1 cellular context compared by ENCODE assay signal in the genomic region with DNA sequence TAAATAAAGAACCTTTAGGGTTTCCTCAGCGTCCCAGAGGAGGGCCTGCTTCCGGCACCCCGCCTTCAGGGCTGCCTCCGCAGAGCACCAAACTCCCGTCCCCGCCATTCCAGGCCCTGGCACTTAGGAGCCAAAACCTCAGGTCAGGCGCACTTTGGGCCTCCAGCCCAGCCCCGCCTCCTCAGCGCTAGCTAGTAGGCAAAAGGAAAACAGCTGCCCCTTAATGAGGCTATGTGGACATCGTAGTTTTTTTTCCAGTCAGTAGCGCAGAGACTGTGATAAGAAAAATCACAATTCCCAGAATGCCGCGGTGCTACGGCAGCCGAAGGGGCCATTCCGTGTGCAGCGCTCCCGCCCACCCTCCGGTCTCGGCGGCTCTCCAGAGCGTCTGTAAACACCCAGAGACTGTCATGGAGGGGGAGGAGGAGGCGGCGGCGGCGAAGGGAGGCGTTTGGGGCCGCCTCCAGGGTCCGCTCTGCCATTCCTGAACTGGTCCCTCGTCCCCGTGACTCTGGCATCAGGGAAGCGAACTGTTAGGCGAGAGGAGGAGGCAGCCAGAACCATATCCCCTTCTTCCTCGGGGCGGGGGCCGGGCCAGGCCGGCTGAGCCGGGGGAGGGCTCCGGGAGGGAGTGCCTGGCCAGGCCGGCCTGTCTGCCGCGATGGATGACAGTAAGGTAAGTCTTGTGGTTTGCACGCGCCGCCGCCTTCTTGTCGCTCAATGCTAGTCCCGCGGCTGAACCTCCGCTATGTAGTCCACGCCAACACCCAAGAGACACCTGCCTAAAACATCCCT.
TF ChIP-seq lines count a peak whose summit lies in the region.

A gene with protein sequence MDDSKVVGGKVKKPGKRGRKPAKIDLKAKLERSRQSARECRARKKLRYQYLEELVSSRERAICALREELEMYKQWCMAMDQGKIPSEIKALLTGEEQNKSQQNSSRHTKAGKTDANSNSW (plus strand): TSS at position 365 of the 795 bp plus-strand sequence. CDS start 297 bp downstream, at position 662.

TF ChIP-seq in HepG2, 621 proteins besides CTCF, POLR2A, EP300 and RAD21 (continued from another document and continues in another):
- TF ChIP-seq, protein P1, sequence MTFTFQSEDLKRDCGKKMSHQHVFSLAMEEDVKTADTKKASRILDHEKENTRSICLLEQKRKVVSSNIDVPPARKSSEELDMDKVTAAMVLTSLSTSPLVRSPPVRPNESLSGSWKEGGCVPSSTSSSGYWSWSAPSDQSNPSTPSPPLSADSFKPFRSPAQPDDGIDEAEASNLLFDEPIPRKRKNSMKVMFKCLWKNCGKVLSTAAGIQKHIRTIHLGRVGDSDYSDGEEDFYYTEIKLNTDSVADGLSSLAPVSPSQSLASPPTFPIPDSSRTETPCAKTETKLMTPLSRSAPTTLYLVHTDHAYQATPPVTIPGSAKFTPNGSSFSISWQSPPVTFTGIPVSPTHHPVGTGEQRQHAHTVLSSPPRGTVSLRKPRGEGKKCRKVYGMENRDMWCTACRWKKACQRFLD (CRISPR knock-in tag; IDR thresholded peaks at IDR 0.05; ENCODE audit: borderline replicate concordance), result 0 out of 2 replicates have a peak, but pooled peaks have one; percentile 24
- TF ChIP-seq ETV5 (CRISPR knock-in tag; IDR thresholded peaks at IDR 0.05; ENCODE audit: borderline replicate concordance) (peak; percentile 66; the same call in 1 of the 2 replicates), ZFAT (CRISPR knock-in tag; conservative IDR thresholded peaks at IDR 0.05) (no peak), ZFP36L2 (CRISPR knock-in tag; IDR thresholded peaks at IDR 0.05) (no peak), ZNF264 (CRISPR knock-in tag; IDR thresholded peaks at IDR 0.05) (no peak; the same call in 1 of the 2 replicates), ELF1 (CRISPR knock-in tag; IDR thresholded peaks at IDR 0.05) (peak; percentile 74), ZNF614 (CRISPR knock-in tag; IDR thresholded peaks at IDR 0.05; ENCODE audit: borderline replicate concordance) (peak; percentile 65; the same call in 1 of the 2 replicates), ZSCAN29 (CRISPR knock-in tag; conservative IDR thresholded peaks at IDR 0.05) (peak; percentile 57; the same call in 1 of the 2 replicates), ZNF816 (CRISPR knock-in tag; IDR thresholded peaks at IDR 0.05; ENCODE audit: borderline replicate concordance) (peak; percentile 65; the same call in 1 of the 2 replicates), HIVEP1 (CRISPR knock-in tag; IDR thresholded peaks at IDR 0.05) (peak; percentile 77; the same call in 1 of the 2 replicates), ZSCAN22 (CRISPR knock-in tag; IDR thresholded peaks at IDR 0.05) (0 out of 2 replicates have a peak, but pooled peaks have one; percentile 36), RXRB (CRISPR knock-in tag; IDR thresholded peaks at IDR 0.05; ENCODE audit: borderline replicate concordance) (peak; percentile 82; the same call in 1 of the 2 replicates), ZNF772 (CRISPR knock-in tag; IDR thresholded peaks at IDR 0.05) (peak; percentile 87), KDM3A (CRISPR knock-in tag; IDR thresholded peaks at IDR 0.05; ENCODE audit: low read depth) (no peak), FOXP1 (IDR thresholded peaks at IDR 0.05) (0 out of 2 replicates have a peak, but pooled peaks have one; percentile 12), FOXP1 (CRISPR knock-in tag; IDR thresholded peaks at IDR 0.05) (peak; percentile 89), DR1 (CRISPR knock-in tag; IDR thresholded peaks at IDR 0.05) (peak; percentile 62; the same call in 1 of the 2 replicates), MIER3 (CRISPR knock-in tag; IDR thresholded peaks at IDR 0.05; ENCODE audit: borderline replicate concordance) (peak; percentile 87; the same call in 1 of the 2 replicates), FOXO1 (CRISPR knock-in tag; IDR thresholded peaks at IDR 0.05) (peak; percentile 94), PTBP1 (IDR thresholded peaks at IDR 0.05; ENCODE audit: low read depth, low read length, poor library complexity, severe bottlenecking) (peak; percentile 41), FOXK1 (CRISPR knock-in tag; IDR thresholded peaks at IDR 0.05; ENCODE audit: borderline replicate concordance, low read depth) (peak; percentile 99), HDAC2 (CRISPR knock-in tag; IDR thresholded peaks at IDR 0.05) (peak; percentile 88), ZSCAN31 (CRISPR knock-in tag; IDR thresholded peaks at IDR 0.05; ENCODE audit: low read depth) (peak; percentile 63; the same call in 1 of the 2 replicates), IRF2 (CRISPR knock-in tag; IDR thresholded peaks at IDR 0.05) (peak; percentile 97), NKX3-1 (CRISPR knock-in tag; IDR thresholded peaks at IDR 0.05) (0 out of 2 replicates have a peak, but pooled peaks have one; percentile 21), ZBTB38 (CRISPR knock-in tag; IDR thresholded peaks at IDR 0.05) (peak; percentile 86), ZFX (CRISPR knock-in tag; IDR thresholded peaks at IDR 0.05; ENCODE audit: low read depth) (peak; percentile 95), GFI1 (CRISPR knock-in tag; IDR thresholded peaks at IDR 0.05; ENCODE audit: borderline replicate concordance) (peak; percentile 73), DNMT3B (CRISPR knock-in tag; conservative IDR thresholded peaks at IDR 0.05) (0 out of 2 replicates have a peak, but pooled peaks have one; percentile 39), MIXL1 (CRISPR knock-in tag; IDR thresholded peaks at IDR 0.05) (peak; percentile 100), ISL2 (CRISPR knock-in tag; IDR thresholded peaks at IDR 0.05) (peak; percentile 57; the same call in 1 of the 2 replicates), MED13 (CRISPR knock-in tag; IDR thresholded peaks at IDR 0.05) (peak; percentile 76; the same call in 1 of the 2 replicates), SP5 (CRISPR knock-in tag; IDR thresholded peaks at IDR 0.05; ENCODE audit: borderline replicate concordance, low read depth) (peak; percentile 95), AGO2 (optimal IDR thresholded peaks at IDR 0.05; ENCODE audit: low read depth, low read length) (peak; percentile 78), MXI1 (IDR thresholded peaks at IDR 0.05; ENCODE audit: borderline replicate concordance, low read depth, low read length) (peak; percentile 75; the same call in 2 of the 3 replicates), IKZF4 (CRISPR knock-in tag; IDR thresholded peaks at IDR 0.05; ENCODE audit: borderline replicate concordance, low read depth, not compliant biosample characterization) (no peak), ELF3 (CRISPR knock-in tag; IDR thresholded peaks at IDR 0.05) (peak; percentile 67), ZNF232 (CRISPR knock-in tag; IDR thresholded peaks at IDR 0.05; ENCODE audit: borderline replicate concordance) (peak; percentile 19; the same call in 1 of the 2 replicates), ZNF501 (CRISPR knock-in tag; IDR thresholded peaks at IDR 0.05) (peak; percentile 88)
- TF ChIP-seq, protein P2, sequence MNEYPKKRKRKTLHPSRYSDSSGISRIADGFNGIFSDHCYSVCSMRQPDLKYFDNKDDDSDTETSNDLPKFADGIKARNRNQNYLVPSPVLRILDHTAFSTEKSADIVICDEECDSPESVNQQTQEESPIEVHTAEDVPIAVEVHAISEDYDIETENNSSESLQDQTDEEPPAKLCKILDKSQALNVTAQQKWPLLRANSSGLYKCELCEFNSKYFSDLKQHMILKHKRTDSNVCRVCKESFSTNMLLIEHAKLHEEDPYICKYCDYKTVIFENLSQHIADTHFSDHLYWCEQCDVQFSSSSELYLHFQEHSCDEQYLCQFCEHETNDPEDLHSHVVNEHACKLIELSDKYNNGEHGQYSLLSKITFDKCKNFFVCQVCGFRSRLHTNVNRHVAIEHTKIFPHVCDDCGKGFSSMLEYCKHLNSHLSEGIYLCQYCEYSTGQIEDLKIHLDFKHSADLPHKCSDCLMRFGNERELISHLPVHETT (CRISPR knock-in tag; conservative IDR thresholded peaks at IDR 0.05), result peak; percentile 95
- TF ChIP-seq, protein P3, sequence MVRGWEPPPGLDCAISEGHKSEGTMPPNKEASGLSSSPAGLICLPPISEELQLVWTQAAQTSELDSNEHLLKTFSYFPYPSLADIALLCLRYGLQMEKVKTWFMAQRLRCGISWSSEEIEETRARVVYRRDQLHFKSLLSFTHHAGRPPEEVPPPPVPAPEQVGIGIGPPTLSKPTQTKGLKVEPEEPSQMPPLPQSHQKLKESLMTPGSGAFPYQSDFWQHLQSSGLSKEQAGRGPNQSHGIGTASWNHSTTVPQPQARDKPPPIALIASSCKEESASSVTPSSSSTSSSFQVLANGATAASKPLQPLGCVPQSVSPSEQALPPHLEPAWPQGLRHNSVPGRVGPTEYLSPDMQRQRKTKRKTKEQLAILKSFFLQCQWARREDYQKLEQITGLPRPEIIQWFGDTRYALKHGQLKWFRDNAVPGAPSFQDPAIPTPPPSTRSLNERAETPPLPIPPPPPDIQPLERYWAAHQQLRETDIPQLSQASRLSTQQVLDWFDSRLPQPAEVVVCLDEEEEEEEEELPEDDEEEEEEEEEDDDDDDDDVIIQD (CRISPR knock-in tag; IDR thresholded peaks at IDR 0.05; ENCODE audit: low read depth), result peak; percentile 93
- TF ChIP-seq, protein P4, sequence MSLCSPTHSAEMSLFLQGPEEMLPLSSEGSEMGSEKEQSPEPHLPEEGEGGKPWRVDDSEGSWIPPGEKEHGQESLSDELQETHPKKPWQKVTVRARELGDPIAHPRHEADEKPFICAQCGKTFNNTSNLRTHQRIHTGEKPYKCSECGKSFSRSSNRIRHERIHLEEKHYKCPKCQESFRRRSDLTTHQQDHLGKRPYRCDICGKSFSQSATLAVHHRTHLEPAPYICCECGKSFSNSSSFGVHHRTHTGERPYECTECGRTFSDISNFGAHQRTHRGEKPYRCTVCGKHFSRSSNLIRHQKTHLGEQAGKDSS (CRISPR knock-in tag; IDR thresholded peaks at IDR 0.05; ENCODE audit: borderline replicate concordance, low read depth), result peak; percentile 83; the same call in 1 of the 2 replicates
- TF ChIP-seq, protein P5, sequence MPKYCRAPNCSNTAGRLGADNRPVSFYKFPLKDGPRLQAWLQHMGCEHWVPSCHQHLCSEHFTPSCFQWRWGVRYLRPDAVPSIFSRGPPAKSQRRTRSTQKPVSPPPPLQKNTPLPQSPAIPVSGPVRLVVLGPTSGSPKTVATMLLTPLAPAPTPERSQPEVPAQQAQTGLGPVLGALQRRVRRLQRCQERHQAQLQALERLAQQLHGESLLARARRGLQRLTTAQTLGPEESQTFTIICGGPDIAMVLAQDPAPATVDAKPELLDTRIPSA (CRISPR knock-in tag; IDR thresholded peaks at IDR 0.05; ENCODE audit: borderline replicate concordance), result no peak
- TF ChIP-seq, protein P6, sequence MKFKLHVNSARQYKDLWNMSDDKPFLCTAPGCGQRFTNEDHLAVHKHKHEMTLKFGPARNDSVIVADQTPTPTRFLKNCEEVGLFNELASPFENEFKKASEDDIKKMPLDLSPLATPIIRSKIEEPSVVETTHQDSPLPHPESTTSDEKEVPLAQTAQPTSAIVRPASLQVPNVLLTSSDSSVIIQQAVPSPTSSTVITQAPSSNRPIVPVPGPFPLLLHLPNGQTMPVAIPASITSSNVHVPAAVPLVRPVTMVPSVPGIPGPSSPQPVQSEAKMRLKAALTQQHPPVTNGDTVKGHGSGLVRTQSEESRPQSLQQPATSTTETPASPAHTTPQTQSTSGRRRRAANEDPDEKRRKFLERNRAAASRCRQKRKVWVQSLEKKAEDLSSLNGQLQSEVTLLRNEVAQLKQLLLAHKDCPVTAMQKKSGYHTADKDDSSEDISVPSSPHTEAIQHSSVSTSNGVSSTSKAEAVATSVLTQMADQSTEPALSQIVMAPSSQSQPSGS (CRISPR knock-in tag; IDR thresholded peaks at IDR 0.05), result peak; percentile 83
- TF ChIP-seq, protein P7, sequence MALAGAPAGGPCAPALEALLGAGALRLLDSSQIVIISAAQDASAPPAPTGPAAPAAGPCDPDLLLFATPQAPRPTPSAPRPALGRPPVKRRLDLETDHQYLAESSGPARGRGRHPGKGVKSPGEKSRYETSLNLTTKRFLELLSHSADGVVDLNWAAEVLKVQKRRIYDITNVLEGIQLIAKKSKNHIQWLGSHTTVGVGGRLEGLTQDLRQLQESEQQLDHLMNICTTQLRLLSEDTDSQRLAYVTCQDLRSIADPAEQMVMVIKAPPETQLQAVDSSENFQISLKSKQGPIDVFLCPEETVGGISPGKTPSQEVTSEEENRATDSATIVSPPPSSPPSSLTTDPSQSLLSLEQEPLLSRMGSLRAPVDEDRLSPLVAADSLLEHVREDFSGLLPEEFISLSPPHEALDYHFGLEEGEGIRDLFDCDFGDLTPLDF (CRISPR knock-in tag; IDR thresholded peaks at IDR 0.05), result peak; percentile 48; the same call in 1 of the 2 replicates
- TF ChIP-seq, protein P8, sequence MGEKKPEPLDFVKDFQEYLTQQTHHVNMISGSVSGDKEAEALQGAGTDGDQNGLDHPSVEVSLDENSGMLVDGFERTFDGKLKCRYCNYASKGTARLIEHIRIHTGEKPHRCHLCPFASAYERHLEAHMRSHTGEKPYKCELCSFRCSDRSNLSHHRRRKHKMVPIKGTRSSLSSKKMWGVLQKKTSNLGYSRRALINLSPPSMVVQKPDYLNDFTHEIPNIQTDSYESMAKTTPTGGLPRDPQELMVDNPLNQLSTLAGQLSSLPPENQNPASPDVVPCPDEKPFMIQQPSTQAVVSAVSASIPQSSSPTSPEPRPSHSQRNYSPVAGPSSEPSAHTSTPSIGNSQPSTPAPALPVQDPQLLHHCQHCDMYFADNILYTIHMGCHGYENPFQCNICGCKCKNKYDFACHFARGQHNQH (CRISPR knock-in tag; IDR thresholded peaks at IDR 0.05), result peak; percentile 94
- TF ChIP-seq, protein P9, sequence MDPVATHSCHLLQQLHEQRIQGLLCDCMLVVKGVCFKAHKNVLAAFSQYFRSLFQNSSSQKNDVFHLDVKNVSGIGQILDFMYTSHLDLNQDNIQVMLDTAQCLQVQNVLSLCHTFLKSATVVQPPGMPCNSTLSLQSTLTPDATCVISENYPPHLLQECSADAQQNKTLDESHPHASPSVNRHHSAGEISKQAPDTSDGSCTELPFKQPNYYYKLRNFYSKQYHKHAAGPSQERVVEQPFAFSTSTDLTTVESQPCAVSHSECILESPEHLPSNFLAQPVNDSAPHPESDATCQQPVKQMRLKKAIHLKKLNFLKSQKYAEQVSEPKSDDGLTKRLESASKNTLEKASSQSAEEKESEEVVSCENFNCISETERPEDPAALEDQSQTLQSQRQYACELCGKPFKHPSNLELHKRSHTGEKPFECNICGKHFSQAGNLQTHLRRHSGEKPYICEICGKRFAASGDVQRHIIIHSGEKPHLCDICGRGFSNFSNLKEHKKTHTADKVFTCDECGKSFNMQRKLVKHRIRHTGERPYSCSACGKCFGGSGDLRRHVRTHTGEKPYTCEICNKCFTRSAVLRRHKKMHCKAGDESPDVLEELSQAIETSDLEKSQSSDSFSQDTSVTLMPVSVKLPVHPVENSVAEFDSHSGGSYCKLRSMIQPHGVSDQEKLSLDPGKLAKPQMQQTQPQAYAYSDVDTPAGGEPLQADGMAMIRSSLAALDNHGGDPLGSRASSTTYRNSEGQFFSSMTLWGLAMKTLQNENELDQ (CRISPR knock-in tag; IDR thresholded peaks at IDR 0.05; ENCODE audit: borderline replicate concordance), result no peak
- TF ChIP-seq, protein P10, sequence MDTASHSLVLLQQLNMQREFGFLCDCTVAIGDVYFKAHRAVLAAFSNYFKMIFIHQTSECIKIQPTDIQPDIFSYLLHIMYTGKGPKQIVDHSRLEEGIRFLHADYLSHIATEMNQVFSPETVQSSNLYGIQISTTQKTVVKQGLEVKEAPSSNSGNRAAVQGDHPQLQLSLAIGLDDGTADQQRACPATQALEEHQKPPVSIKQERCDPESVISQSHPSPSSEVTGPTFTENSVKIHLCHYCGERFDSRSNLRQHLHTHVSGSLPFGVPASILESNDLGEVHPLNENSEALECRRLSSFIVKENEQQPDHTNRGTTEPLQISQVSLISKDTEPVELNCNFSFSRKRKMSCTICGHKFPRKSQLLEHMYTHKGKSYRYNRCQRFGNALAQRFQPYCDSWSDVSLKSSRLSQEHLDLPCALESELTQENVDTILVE (CRISPR knock-in tag; IDR thresholded peaks at IDR 0.05), result peak; percentile 97
